ENCODE assay signal across 19 cellular contexts in genomic region chrX:16528620-16529019, GRCh38.
A peak's percentile ranks its signal among the peaks of the same experiment; 100 is the strongest.
DNase-seq lines count a peak whose midpoint lies in the region; ATAC-seq and TF ChIP-seq lines count a peak whose summit lies in the region.
"Had no signal": no experiment of that assay in that cellular context is flagged by ENCODE, and none has a peak within 500 bp of the region (broad histone marks: within the 10 kb centered on the region; RNA-seq: fewer than 3 reads in every experiment).

No MANE protein-coding gene starts in this region.

- no peaks in the 10 kb centered on the region for H3K9me3 ChIP-seq in left lung
- H3K9me3 ChIP-seq: ascending aorta, Caco-2, ovary had no signal

- peak; percentile 87 for ATAC-seq in activated CD8-positive, alpha-beta T cell treated with anti-CD3 and anti-CD28 coated beads for 36 hours
- peak; percentile 78 for ATAC-seq in stimulated activated effector memory CD8-positive, alpha-beta T cell treated with anti-CD3 and anti-CD28 coated beads, Interleukin-12 subunit alpha, Interleukin-12 subunit beta, amount 100 ng/mL, for 72 hours
- ATAC-seq in left lung: no peak
- ATAC-seq: GM23338, SK-N-SH treated with all-trans-retinoic acid at 6 μM for 48 hours had no signal

- peak overlapping the region; percentile 92 for H3K27ac Mint-ChIP-seq in activated CD8-positive, alpha-beta T cell treated with anti-CD3 and anti-CD28 coated beads for 36 hours
- peak overlapping the region; percentile 74 for H3K27ac Mint-ChIP-seq in stimulated activated effector memory CD8-positive, alpha-beta T cell treated with anti-CD3 and anti-CD28 coated beads, Interleukin-12 subunit alpha, Interleukin-12 subunit beta, amount 100 ng/mL, for 72 hours
- no peak overlapping the region for H3K27ac Mint-ChIP-seq in CD14-positive monocyte
- H3K27ac Mint-ChIP-seq: dendritic cell treated with granulocyte-macrophage colony-stimulating factor and Interleukin-4, amounts not matched to agents 40 ng/mL and 50 ng/mL, for 4 days; GM23338 had no signal

- no peaks in the 10 kb centered on the region for H3K4me1 ChIP-seq in left lung
- H3K4me1 ChIP-seq: ascending aorta, Caco-2 had no signal

- intact Hi-C loops in activated CD8-positive, alpha-beta T cell treated with anti-CD3 and anti-CD28 coated beads for 36 hours (cut with micrococcal nuclease): loop anchor here (10.0 kb wide), 1 partner anchor 54 kb away; no protein-coding TSS in a partner anchor
- intact Hi-C loops in CD14-positive monocyte (cut with micrococcal nuclease): no loop called here
- intact Hi-C loops in left lung (cut with DNase I): no loop called here

- H3K27ac ChIP-seq in left lung: no peak overlapping the region
- H3K27ac ChIP-seq: ascending aorta, ovary, PC-9 had no signal

- no peak overlapping the region for H3K4me3 ChIP-seq in left lung
- H3K4me3 ChIP-seq: ascending aorta, GM23338, ovary, PC-9 had no signal

- H3K4me1 Mint-ChIP-seq in activated CD8-positive, alpha-beta T cell treated with anti-CD3 and anti-CD28 coated beads for 36 hours (ENCODE audit: low read depth): peaks cover 37% of the 10 kb centered on the region
- peaks cover 12% of the 10 kb centered on the region for H3K4me1 Mint-ChIP-seq in stimulated activated effector memory CD8-positive, alpha-beta T cell treated with anti-CD3 and anti-CD28 coated beads, Interleukin-12 subunit alpha, Interleukin-12 subunit beta, amount 100 ng/mL, for 72 hours
- H3K4me1 Mint-ChIP-seq in CD14-positive monocyte: peaks cover 3% of the 10 kb centered on the region
- H3K4me1 Mint-ChIP-seq: GM23338 had no signal

- H3K9me3 Mint-ChIP-seq in activated CD8-positive, alpha-beta T cell treated with anti-CD3 and anti-CD28 coated beads for 36 hours: peaks cover 9% of the 10 kb centered on the region
- peaks cover 3% of the 10 kb centered on the region for H3K9me3 Mint-ChIP-seq in stimulated activated effector memory CD8-positive, alpha-beta T cell treated with anti-CD3 and anti-CD28 coated beads, Interleukin-12 subunit alpha, Interleukin-12 subunit beta, amount 100 ng/mL, for 72 hours
- peaks cover 2 to 27% (median 16%) of the 10 kb centered on the region in 7 donors for H3K9me3 Mint-ChIP-seq in CD14-positive monocyte

- H3K36me3 Mint-ChIP-seq in activated CD8-positive, alpha-beta T cell treated with anti-CD3 and anti-CD28 coated beads for 36 hours (ENCODE audit: low read depth): peaks cover 12% of the 10 kb centered on the region
- no peaks in the 10 kb centered on the region for H3K36me3 Mint-ChIP-seq in stimulated activated effector memory CD8-positive, alpha-beta T cell treated with anti-CD3 and anti-CD28 coated beads, Interleukin-12 subunit alpha, Interleukin-12 subunit beta, amount 100 ng/mL, for 72 hours
- H3K36me3 Mint-ChIP-seq in CD14-positive monocyte: no peaks in the 10 kb centered on the region

- H3K27me3 ChIP-seq in left lung: no peaks in the 10 kb centered on the region
- H3K27me3 ChIP-seq: ascending aorta, ovary had no signal

- POLR2A ChIA-PET in activated CD8-positive, alpha-beta T cell treated with anti-CD3 and anti-CD28 coated beads for 36 hours (lab: Charles Lee): no interaction called here

- no peaks in the 10 kb centered on the region for H3K36me3 ChIP-seq in left lung
- H3K36me3 ChIP-seq: ascending aorta, ovary had no signal

- no peaks in the 10 kb centered on the region for H3K27me3 Mint-ChIP-seq in activated CD8-positive, alpha-beta T cell treated with anti-CD3 and anti-CD28 coated beads for 36 hours
- peaks cover 0 to 12% (median 5%) of the 10 kb centered on the region in 3 donors for H3K27me3 Mint-ChIP-seq in CD14-positive monocyte (ENCODE audit: low read depth in 3 of 3)
- H3K27me3 Mint-ChIP-seq: dendritic cell treated with granulocyte-macrophage colony-stimulating factor and Interleukin-4, amounts not matched to agents 40 ng/mL and 50 ng/mL, for 4 days had no signal

- TF ChIP-seq CTCF in activated CD8-positive, alpha-beta T cell treated with anti-CD3 and anti-CD28 coated beads for 36 hours (IDR thresholded peaks at IDR 0.05): no peak
- no peak for TF ChIP-seq CTCF in CD14-positive monocyte (IDR thresholded peaks at IDR 0.05)
- TF ChIP-seq CTCF in left lung (IDR thresholded peaks at IDR 0.05): no peak

- DNase-seq in activated CD4-positive, alpha-beta T cell treated with anti-CD3 and anti-CD28 coated beads for 24 hours (ENCODE audit: low read depth in 2 of 2): peak; percentile 1 to 7
- DNase-seq in activated CD4-positive, alpha-beta T cell treated with anti-CD3 and anti-CD28 coated beads for 1 hour: no peak
- DNase-seq in activated CD8-positive, alpha-beta T cell treated with anti-CD3 and anti-CD28 coated beads for 36 hours: peak; percentile 69
- DNase-seq in central memory CD4-positive, alpha-beta T cell: peak; percentile 69
- peak in 1 of 2 donors; percentile 1 for DNase-seq in stimulated activated effector memory CD8-positive, alpha-beta T cell treated with anti-CD3 and anti-CD28 coated beads, Interleukin-12 subunit alpha, Interleukin-12 subunit beta, amount 100 ng/mL, for 72 hours (ENCODE audit: low spot score in 2 of 2)
- DNase-seq in CD14-positive monocyte (ENCODE audit: low spot score) (no peak), left lung (no peak), AG08395 (ENCODE audit: low spot score) (no peak)
- DNase-seq: activated CD4-positive, CD25-positive, alpha-beta regulatory T cell treated with anti-CD3 and anti-CD28 coated beads, Interleukin-2, amount 50 U/mL, for 72 hours; Caco-2; GF-D8; IMR-90; NCI-H1417; ovary; PC-9 had no signal

- peak overlapping the region; percentile 44 for H3K4me3 Mint-ChIP-seq in activated CD8-positive, alpha-beta T cell treated with anti-CD3 and anti-CD28 coated beads for 36 hours
- H3K4me3 Mint-ChIP-seq in stimulated activated effector memory CD8-positive, alpha-beta T cell treated with anti-CD3 and anti-CD28 coated beads, Interleukin-12 subunit alpha, Interleukin-12 subunit beta, amount 100 ng/mL, for 72 hours: peak overlapping the region; percentile 17
- no peak overlapping the region for H3K4me3 Mint-ChIP-seq in CD14-positive monocyte
- H3K4me3 Mint-ChIP-seq: dendritic cell treated with granulocyte-macrophage colony-stimulating factor and Interleukin-4, amounts not matched to agents 40 ng/mL and 50 ng/mL, for 4 days; GM23338 had no signal

- CTCF ChIA-PET in activated CD8-positive, alpha-beta T cell treated with anti-CD3 and anti-CD28 coated beads for 36 hours (lab: Charles Lee): interaction anchor here (1.4 kb wide), 1 partner anchor 84 kb away, joined by 3 read pairs; no protein-coding TSS in a partner anchor

Comparison
In these comparisons a context has a peak if more than half of its experiments do, and no peak if none do; other contexts are left out.
1. DNase-seq: peak in activated CD4-positive, alpha-beta T cell treated with anti-CD3 and anti-CD28 coated beads for 24 hours (2 of 2), activated CD8-positive, alpha-beta T cell treated with anti-CD3 and anti-CD28 coated beads for 36 hours (single experiment) and central memory CD4-positive, alpha-beta T cell (single experiment); none in activated CD4-positive, alpha-beta T cell treated with anti-CD3 and anti-CD28 coated beads for 1 hour (single experiment), CD14-positive monocyte (single experiment), left lung (0 of 2) and AG08395 (single experiment).
2. H3K27ac Mint-ChIP-seq: peak in activated CD8-positive, alpha-beta T cell treated with anti-CD3 and anti-CD28 coated beads for 36 hours (single experiment) and stimulated activated effector memory CD8-positive, alpha-beta T cell treated with anti-CD3 and anti-CD28 coated beads, Interleukin-12 subunit alpha, Interleukin-12 subunit beta, amount 100 ng/mL, for 72 hours (single experiment); none in CD14-positive monocyte (0 of 7).
3. H3K4me3 Mint-ChIP-seq: peak in activated CD8-positive, alpha-beta T cell treated with anti-CD3 and anti-CD28 coated beads for 36 hours (single experiment) and stimulated activated effector memory CD8-positive, alpha-beta T cell treated with anti-CD3 and anti-CD28 coated beads, Interleukin-12 subunit alpha, Interleukin-12 subunit beta, amount 100 ng/mL, for 72 hours (single experiment); none in CD14-positive monocyte (0 of 2).